ENCODE assay signal across 2 cellular contexts in genomic region chr2:240877460-240878340, GRCh38.
TF ChIP-seq lines count a peak whose summit lies in the region.

No MANE protein-coding gene starts in this region.

TF ChIP-seq in SK-N-SH, 30 proteins besides CTCF, POLR2A, EP300 and RAD21 (continued from another document):
- TF ChIP-seq USF1 (IDR thresholded peaks at IDR 0.05; ENCODE audit: borderline replicate concordance, low read depth) (no peak), ELF1 (IDR thresholded peaks at IDR 0.05) (no peak), RFX5 (IDR thresholded peaks at IDR 0.05; ENCODE audit: low read length) (no peak), ZBTB33 (IDR thresholded peaks at IDR 0.05; ENCODE audit: borderline replicate concordance, low read depth) (no peak), REST (IDR thresholded peaks at IDR 0.05; ENCODE audit: low read depth, low read length) (no peak), FOSL2 (IDR thresholded peaks at IDR 0.05; ENCODE audit: borderline replicate concordance, low read depth) (no peak), FOXM1 (IDR thresholded peaks at IDR 0.05; ENCODE audit: low read depth) (no peak), GABPA (IDR thresholded peaks at IDR 0.05; ENCODE audit: low read depth) (no peak)
- TF ChIP-seq, protein P1, sequence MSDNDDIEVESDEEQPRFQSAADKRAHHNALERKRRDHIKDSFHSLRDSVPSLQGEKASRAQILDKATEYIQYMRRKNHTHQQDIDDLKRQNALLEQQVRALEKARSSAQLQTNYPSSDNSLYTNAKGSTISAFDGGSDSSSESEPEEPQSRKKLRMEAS (IDR thresholded peaks at IDR 0.05; ENCODE audit: low read depth): no peak
- TF ChIP-seq, protein P2, sequence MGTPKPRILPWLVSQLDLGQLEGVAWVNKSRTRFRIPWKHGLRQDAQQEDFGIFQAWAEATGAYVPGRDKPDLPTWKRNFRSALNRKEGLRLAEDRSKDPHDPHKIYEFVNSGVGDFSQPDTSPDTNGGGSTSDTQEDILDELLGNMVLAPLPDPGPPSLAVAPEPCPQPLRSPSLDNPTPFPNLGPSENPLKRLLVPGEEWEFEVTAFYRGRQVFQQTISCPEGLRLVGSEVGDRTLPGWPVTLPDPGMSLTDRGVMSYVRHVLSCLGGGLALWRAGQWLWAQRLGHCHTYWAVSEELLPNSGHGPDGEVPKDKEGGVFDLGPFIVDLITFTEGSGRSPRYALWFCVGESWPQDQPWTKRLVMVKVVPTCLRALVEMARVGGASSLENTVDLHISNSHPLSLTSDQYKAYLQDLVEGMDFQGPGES (IDR thresholded peaks at IDR 0.05; ENCODE audit: low read depth, low read length): no peak

TF ChIP-seq in SK-N-SH treated with all-trans-retinoic acid at 6 μM for 48 hours, 23 proteins besides CTCF, POLR2A, EP300 and RAD21 (continued from another document):
- TF ChIP-seq, protein P3, sequence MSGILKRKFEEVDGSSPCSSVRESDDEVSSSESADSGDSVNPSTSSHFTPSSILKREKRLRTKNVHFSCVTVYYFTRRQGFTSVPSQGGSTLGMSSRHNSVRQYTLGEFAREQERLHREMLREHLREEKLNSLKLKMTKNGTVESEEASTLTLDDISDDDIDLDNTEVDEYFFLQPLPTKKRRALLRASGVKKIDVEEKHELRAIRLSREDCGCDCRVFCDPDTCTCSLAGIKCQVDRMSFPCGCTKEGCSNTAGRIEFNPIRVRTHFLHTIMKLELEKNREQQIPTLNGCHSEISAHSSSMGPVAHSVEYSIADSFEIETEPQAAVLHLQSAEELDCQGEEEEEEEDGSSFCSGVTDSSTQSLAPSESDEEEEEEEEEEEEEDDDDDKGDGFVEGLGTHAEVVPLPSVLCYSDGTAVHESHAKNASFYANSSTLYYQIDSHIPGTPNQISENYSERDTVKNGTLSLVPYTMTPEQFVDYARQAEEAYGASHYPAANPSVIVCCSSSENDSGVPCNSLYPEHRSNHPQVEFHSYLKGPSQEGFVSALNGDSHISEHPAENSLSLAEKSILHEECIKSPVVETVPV (CRISPR knock-in tag; IDR thresholded peaks at IDR 0.05): no peak
- TF ChIP-seq TOX (CRISPR knock-in tag; IDR thresholded peaks at IDR 0.05; ENCODE audit: borderline replicate concordance): no peak
- no peak for TF ChIP-seq ZC3H10 (CRISPR knock-in tag; IDR thresholded peaks at IDR 0.05)
- TF ChIP-seq ZNF8 (CRISPR knock-in tag; IDR thresholded peaks at IDR 0.05): no peak
- TF ChIP-seq GLIS3 (CRISPR knock-in tag; IDR thresholded peaks at IDR 0.05): no peak
- TF ChIP-seq CREB5 (CRISPR knock-in tag; IDR thresholded peaks at IDR 0.05; ENCODE audit: low read depth): no peak
- TF ChIP-seq, protein P4, sequence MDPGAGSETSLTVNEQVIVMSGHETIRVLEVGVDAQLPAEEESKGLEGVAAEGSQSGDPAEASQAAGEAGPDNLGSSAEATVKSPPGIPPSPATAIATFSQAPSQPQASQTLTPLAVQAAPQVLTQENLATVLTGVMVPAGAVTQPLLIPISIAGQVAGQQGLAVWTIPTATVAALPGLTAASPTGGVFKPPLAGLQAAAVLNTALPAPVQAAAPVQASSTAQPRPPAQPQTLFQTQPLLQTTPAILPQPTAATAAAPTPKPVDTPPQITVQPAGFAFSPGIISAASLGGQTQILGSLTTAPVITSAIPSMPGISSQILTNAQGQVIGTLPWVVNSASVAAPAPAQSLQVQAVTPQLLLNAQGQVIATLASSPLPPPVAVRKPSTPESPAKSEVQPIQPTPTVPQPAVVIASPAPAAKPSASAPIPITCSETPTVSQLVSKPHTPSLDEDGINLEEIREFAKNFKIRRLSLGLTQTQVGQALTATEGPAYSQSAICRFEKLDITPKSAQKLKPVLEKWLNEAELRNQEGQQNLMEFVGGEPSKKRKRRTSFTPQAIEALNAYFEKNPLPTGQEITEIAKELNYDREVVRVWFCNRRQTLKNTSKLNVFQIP (CRISPR knock-in tag; IDR thresholded peaks at IDR 0.05; ENCODE audit: borderline replicate concordance, low read depth): no peak
- TF ChIP-seq OSR1 (CRISPR knock-in tag; IDR thresholded peaks at IDR 0.05): no peak
- TF ChIP-seq ZNF565 (CRISPR knock-in tag; conservative IDR thresholded peaks at IDR 0.05; ENCODE audit: low read depth): no peak
- TF ChIP-seq PPARA (CRISPR knock-in tag; IDR thresholded peaks at IDR 0.05; ENCODE audit: borderline replicate concordance): no peak
- no peak for TF ChIP-seq ZFP30 (CRISPR knock-in tag; IDR thresholded peaks at IDR 0.05)
- no peak for TF ChIP-seq ARNTL (CRISPR knock-in tag; IDR thresholded peaks at IDR 0.05; ENCODE audit: borderline replicate concordance, low read depth)
- TF ChIP-seq CSDC2 (CRISPR knock-in tag; IDR thresholded peaks at IDR 0.05): no peak
